8 cellular contexts compared by ENCODE assay signal in genomic region chr7:29779017-29779416, GRCh38. TPM values are rescaled to one million over a fixed set of nuclear protein-coding genes. Genes with fewer than 3 reads are reported as not detected.
"Had no signal": no experiment of that assay in that cellular context is flagged by ENCODE, and none has a peak within 500 bp of the region (broad histone marks: within the 10 kb centered on the region; RNA-seq: fewer than 3 reads in every experiment).

No MANE protein-coding gene starts in this region.

- H3K4me3 ChIP-seq: GM12878 had no signal

- FAIRE-seq: GM12878, GM12891, GM12892, GM18507, GM19239 had no signal

- DNase-seq: GDM1, GF-D8 had no signal

- ATAC-seq: GM12878 had no signal

RNA-seq across cellular contexts. Expression of gene WIPF3, which starts 27.3 kb away (rescaled TPM):
- total RNA-seq: G401 had no signal
